8 cellular contexts compared by ENCODE assay signal in genomic region chr9:21993893-21994525, GRCh38. TPM values are rescaled to one million over a fixed set of nuclear protein-coding genes. Genes with fewer than 3 reads are reported as not detected.
A peak's percentile ranks its signal among the peaks of the same experiment; 100 is the strongest.
DNase-seq lines count a peak whose midpoint lies in the region; ATAC-seq and TF ChIP-seq lines count a peak whose summit lies in the region.

CDKN2A (minus strand) TSS chr9:21994392.

- H3K4me3 ChIP-seq in esophagus muscularis mucosa: peak within 1 kb of the TSS; percentile 68 to 93 (median 76)

- no peak within 1 kb of the TSS for H3K27ac Mint-ChIP-seq in nephron

- H3K4me1 Mint-ChIP-seq in nephron: peaks cover 10% of the 10 kb centered on the region

- no peaks in the 10 kb centered on the region for H3K9me3 Mint-ChIP-seq in nephron

- intact Hi-C loops in esophagus muscularis mucosa (cut with DNase I): loop anchor here (2.0 kb wide), 1 partner anchor 15 kb away; the partner anchor contains the start of gene CDKN2B

- H3K27ac ChIP-seq in esophagus muscularis mucosa (replicated peaks in 1 of 4): peak within 1 kb of the TSS; percentile 64 to 88 (median 82)

- H3K27me3 ChIP-seq in esophagus muscularis mucosa: peaks cover 0 to 46% (median 6%) of the 10 kb centered on the region in 4 donors

- H3K4me3 Mint-ChIP-seq in nephron: peak within 1 kb of the TSS; percentile 79 to 91 (median 85)

- no peaks in the 10 kb centered on the region for H3K36me3 Mint-ChIP-seq in nephron (ENCODE audit: low read depth)

- DNase-seq in NK-92 treated with Interleukin-12 subunit alpha and Interleukin-12 subunit beta, amount 100 ng/mL, for 24 hours (lab: John Stamatoyannopoulos, UW): peak; percentile 93
- no peak for DNase-seq in NK-92 (lab: John Stamatoyannopoulos, UW; ENCODE audit: unreplicated experiment)
- DNase-seq in NCI-H2227 (lab: John Stamatoyannopoulos, UW; ENCODE audit: unreplicated experiment): peak; percentile 83
- peak; percentile 45 for DNase-seq in activated CD4-positive, alpha-beta T cell treated with anti-CD3 and anti-CD28 coated beads, Interleukin-2, amount 50 U/mL, for 1 hour
- DNase-seq in esophagus muscularis mucosa (ENCODE audit: extremely low spot score): no peak
- DNase-seq in NCI-H1048 (lab: John Stamatoyannopoulos, UW): no peak

- WGBS in esophagus muscularis mucosa: 0% methylated on average over 3 of the region's 52 CpGs

- no peaks in the 10 kb centered on the region for H3K9me3 ChIP-seq in esophagus muscularis mucosa

- peaks cover 10 to 24% (median 15%) of the 10 kb centered on the region in 4 donors for H3K4me1 ChIP-seq in esophagus muscularis mucosa

- TF ChIP-seq CTCF in esophagus muscularis mucosa (IDR thresholded peaks at IDR 0.05): no peak
- TF ChIP-seq CTCF in nephron (IDR thresholded peaks at IDR 0.05; ENCODE audit: unreplicated experiment in 3 of 3): no peak

- peaks cover 90% of the 10 kb centered on the region for H3K27me3 Mint-ChIP-seq in nephron (ENCODE audit: low read depth)

- TF ChIP-seq EP300 in esophagus muscularis mucosa (IDR thresholded peaks at IDR 0.05): no peak

- H3K36me3 ChIP-seq in esophagus muscularis mucosa: no peaks in the 10 kb centered on the region

- no peak for TF ChIP-seq POLR2A in esophagus muscularis mucosa (IDR thresholded peaks at IDR 0.05; ENCODE audit: low read depth)

- ATAC-seq in HG02678 (IDR thresholded peaks at IDR 0.05; ENCODE audit: unreplicated experiment): peak; percentile 43

RNA-seq across cellular contexts. Expression of gene CDKN2A, which starts in this region (rescaled TPM):
- total RNA-seq in esophagus muscularis mucosa: 1 to 10 TPM; 3.1 to 6.0 (median 4.4) TPM

Comparison
In these comparisons a context has a peak if more than half of its experiments do, and no peak if none do; other contexts are left out.
1. DNase-seq: peak in NK-92 treated with Interleukin-12 subunit alpha and Interleukin-12 subunit beta, amount 100 ng/mL, for 24 hours (single experiment), NCI-H2227 (single experiment) and activated CD4-positive, alpha-beta T cell treated with anti-CD3 and anti-CD28 coated beads, Interleukin-2, amount 50 U/mL, for 1 hour (single experiment); none in NK-92 (single experiment), esophagus muscularis mucosa (single experiment) and NCI-H1048 (single experiment).